3 cellular contexts compared by ENCODE assay signal in genomic region chr11:20894296-20894695, GRCh38.
"Had no signal": no experiment of that assay in that cellular context is flagged by ENCODE, and none has a peak within 500 bp of the region (broad histone marks: within the 10 kb centered on the region; RNA-seq: fewer than 3 reads in every experiment).

No MANE protein-coding gene starts in this region.

- ATAC-seq: GM12878 had no signal

- DNase-seq: GDM1, GF-D8 had no signal
